Comparison of ENCODE assay signal across 8 cellular contexts in genomic region chr17:56593741-56594527, GRCh38. TPM values are rescaled to one million over a fixed set of nuclear protein-coding genes. Genes with fewer than 3 reads are reported as not detected.
DNase-seq lines count a peak whose midpoint lies in the region; ATAC-seq and TF ChIP-seq lines count a peak whose summit lies in the region.

No MANE protein-coding gene starts in this region.

- H3K4ac ChIP-seq in trophoblast cell (ENCODE audit: low read depth, low read length) = peak overlapping the region; percentile 92

- H2AK5ac ChIP-seq in trophoblast cell (ENCODE audit: low read length) = no peak overlapping the region

- H2BK120ac ChIP-seq in trophoblast cell (ENCODE audit: insufficient read depth, low read length, poor library complexity) = peak overlapping the region; percentile 67

- intact Hi-C loops in left ventricle myocardium inferior (cut with micrococcal nuclease) = loop anchor here (5.0 to 10.0 kb wide), 2 partner anchors 123 to 181 kb away; no protein-coding TSS in a partner anchor

- H2BK5ac ChIP-seq in trophoblast cell (ENCODE audit: low read depth, low read length, poor library complexity) = peak overlapping the region; percentile 89

- POLR2A ChIA-PET in activated naive CD8-positive, alpha-beta T cell treated with anti-CD3 and anti-CD28 coated beads, Interleukin-2, amount 10 ng/mL, durations not matched to agents 7 days and 5 days (lab: Charles Lee) = interaction anchor here (1.2 to 1.3 kb wide), 2 partner anchors 84 to 122 kb away, joined by 3 to 4 read pairs; no protein-coding TSS in a partner anchor

- peak overlapping the region; percentile 65 for H3K4me3 Mint-ChIP-seq in activated naive CD8-positive, alpha-beta T cell treated with anti-CD3 and anti-CD28 coated beads, Interleukin-2, amount 10 ng/mL, durations not matched to agents 7 days and 5 days

- no peaks in the 10 kb centered on the region for H3K27me3 ChIP-seq in SJCRH30
- peaks cover 90% of the 10 kb centered on the region for H3K27me3 ChIP-seq in left ventricle myocardium inferior (ENCODE audit: low read depth)
- no peaks in the 10 kb centered on the region for H3K27me3 ChIP-seq in trophoblast cell (ENCODE audit: insufficient read depth, low read length)

- peaks cover 40% of the 10 kb centered on the region for H3K79me1 ChIP-seq in trophoblast cell (ENCODE audit: low read length)

- no peaks in the 10 kb centered on the region for H3K36me3 ChIP-seq in SJCRH30
- no peaks in the 10 kb centered on the region for H3K36me3 ChIP-seq in left ventricle myocardium inferior
- H3K36me3 ChIP-seq in trophoblast cell (ENCODE audit: control insufficient read depth in 1 of 2, insufficient read depth in 2 of 2, low read length in 2 of 2) = peaks cover 2 to 3% of the 10 kb centered on the region in 2 experiments

- TF ChIP-seq CTCF in left ventricle myocardium inferior (IDR thresholded peaks at IDR 0.05; ENCODE audit: borderline replicate concordance) = peak; percentile 10

- DNase-seq in DMS 273 (lab: John Stamatoyannopoulos, UW; ENCODE audit: unreplicated experiment) (peak; percentile 92), SJCRH30 (peak; percentile 70 to 76), left ventricle myocardium inferior (peak; percentile 59), trophoblast cell (peak; percentile 48 to 74), NCI-H2029 treated with DMSO at 0.1 percent for 48 hours (lab: John Stamatoyannopoulos, UW) (no peak)
- peak; percentile 69 for DNase-seq in activated naive CD8-positive, alpha-beta T cell treated with anti-CD3 and anti-CD28 coated beads, Interleukin-2, amount 10 ng/mL, durations not matched to agents 7 days and 5 days

- ATAC-seq in HG03432 (IDR thresholded peaks at IDR 0.05; ENCODE audit: unreplicated experiment) (peak; percentile 62), HG03521 (IDR thresholded peaks at IDR 0.05; ENCODE audit: unreplicated experiment) (no peak)
- ATAC-seq in activated naive CD8-positive, alpha-beta T cell treated with anti-CD3 and anti-CD28 coated beads, Interleukin-2, amount 10 ng/mL, durations not matched to agents 7 days and 5 days (ENCODE audit: low read depth) = peak; percentile 27

- peak overlapping the region; percentile 80 for H2AFZ ChIP-seq in trophoblast cell (ENCODE audit: insufficient read depth, low read length, poor library complexity)

- peak overlapping the region; percentile 99 for H3K27ac ChIP-seq in SJCRH30
- peak overlapping the region; percentile 68 for H3K27ac ChIP-seq in left ventricle myocardium inferior (replicated peaks)
- peak overlapping the region; percentile 99 for H3K27ac ChIP-seq in trophoblast cell (ENCODE audit: low read depth, low read length)

- no CpG with 5 or more reads among the region's 91 CpGs for WGBS in trophoblast cell (ENCODE audit: extremely low coverage, insufficient coverage, insufficient read length)

- H4K8ac ChIP-seq in trophoblast cell (ENCODE audit: low read depth, low read length) = peak overlapping the region; percentile 80

- H3K27ac Mint-ChIP-seq in activated naive CD8-positive, alpha-beta T cell treated with anti-CD3 and anti-CD28 coated beads, Interleukin-2, amount 10 ng/mL, durations not matched to agents 7 days and 5 days = no peak overlapping the region

- H3K4me2 ChIP-seq in trophoblast cell (ENCODE audit: low read length) = peak overlapping the region; percentile 60

- peaks cover 26% of the 10 kb centered on the region for H3K4me1 Mint-ChIP-seq in activated naive CD8-positive, alpha-beta T cell treated with anti-CD3 and anti-CD28 coated beads, Interleukin-2, amount 10 ng/mL, durations not matched to agents 7 days and 5 days

- H3K9me3 Mint-ChIP-seq in activated naive CD8-positive, alpha-beta T cell treated with anti-CD3 and anti-CD28 coated beads, Interleukin-2, amount 10 ng/mL, durations not matched to agents 7 days and 5 days = no peaks in the 10 kb centered on the region

- no peak overlapping the region for H2BK12ac ChIP-seq in trophoblast cell (ENCODE audit: low read length)

- peak overlapping the region; percentile 36 for H4K12ac ChIP-seq in trophoblast cell (ENCODE audit: low read depth, low read length)

- peaks cover 18% of the 10 kb centered on the region for H3K79me2 ChIP-seq in trophoblast cell (ENCODE audit: control insufficient read depth, insufficient read depth, low read length, poor library complexity)

- peak overlapping the region; percentile 99 for H3K18ac ChIP-seq in trophoblast cell (ENCODE audit: low read length)

- H3K14ac ChIP-seq in trophoblast cell (ENCODE audit: low read length) = peak overlapping the region; percentile 96

- H3K9ac ChIP-seq in trophoblast cell (ENCODE audit: low read length) = peak overlapping the region; percentile 92

- H4K91ac ChIP-seq in trophoblast cell (ENCODE audit: low read depth, low read length) = peak overlapping the region; percentile 90

- peaks cover 52% of the 10 kb centered on the region for H3K27me3 Mint-ChIP-seq in activated naive CD8-positive, alpha-beta T cell treated with anti-CD3 and anti-CD28 coated beads, Interleukin-2, amount 10 ng/mL, durations not matched to agents 7 days and 5 days

- H3K4me3 ChIP-seq in SJCRH30 (peak overlapping the region; percentile 89), left ventricle myocardium inferior (peak overlapping the region; percentile 71), trophoblast cell (ENCODE audit: low read depth, low read length) (peak overlapping the region; percentile 95)

- H3K9me3 ChIP-seq in SJCRH30 (replicated peaks) (no peaks in the 10 kb centered on the region), left ventricle myocardium inferior (replicated peaks) (no peaks in the 10 kb centered on the region), trophoblast cell (ENCODE audit: insufficient read depth, low read depth, low read length) (no peaks in the 10 kb centered on the region)

- H3K4me1 ChIP-seq in SJCRH30 (peaks cover 4% of the 10 kb centered on the region), left ventricle myocardium inferior (peaks cover 56% of the 10 kb centered on the region), trophoblast cell (ENCODE audit: control insufficient read depth in 1 of 2, insufficient read depth in 2 of 2, low read length in 2 of 2) (peaks cover 3 to 6% of the 10 kb centered on the region in 2 experiments)

- no peaks in the 10 kb centered on the region for H3K36me3 Mint-ChIP-seq in activated naive CD8-positive, alpha-beta T cell treated with anti-CD3 and anti-CD28 coated beads, Interleukin-2, amount 10 ng/mL, durations not matched to agents 7 days and 5 days

- H3K23ac ChIP-seq in trophoblast cell (ENCODE audit: low read length) = no peak overlapping the region

RNA-seq across cellular contexts. Expression of gene NOG, which starts 0.4 kb away (rescaled TPM):
- total RNA-seq in SJCRH30 (2014; rRNA removed; shearing (Covaris generic)) = 19.8 and 20.3 TPM in 2 replicates
- 1 to 10 TPM; 2.8 TPM for total RNA-seq in activated naive CD8-positive, alpha-beta T cell treated with anti-CD3 and anti-CD28 coated beads, Interleukin-2, amount 10 ng/mL, durations not matched to agents 7 days and 5 days
- total RNA-seq in left ventricle myocardium inferior = 0.41 TPM
- polyA plus RNA-seq in trophoblast cell (2013) = 94.9 and 103 TPM in 2 replicates
